ENCODE assay signal across 9 cellular contexts in the genomic region with DNA sequence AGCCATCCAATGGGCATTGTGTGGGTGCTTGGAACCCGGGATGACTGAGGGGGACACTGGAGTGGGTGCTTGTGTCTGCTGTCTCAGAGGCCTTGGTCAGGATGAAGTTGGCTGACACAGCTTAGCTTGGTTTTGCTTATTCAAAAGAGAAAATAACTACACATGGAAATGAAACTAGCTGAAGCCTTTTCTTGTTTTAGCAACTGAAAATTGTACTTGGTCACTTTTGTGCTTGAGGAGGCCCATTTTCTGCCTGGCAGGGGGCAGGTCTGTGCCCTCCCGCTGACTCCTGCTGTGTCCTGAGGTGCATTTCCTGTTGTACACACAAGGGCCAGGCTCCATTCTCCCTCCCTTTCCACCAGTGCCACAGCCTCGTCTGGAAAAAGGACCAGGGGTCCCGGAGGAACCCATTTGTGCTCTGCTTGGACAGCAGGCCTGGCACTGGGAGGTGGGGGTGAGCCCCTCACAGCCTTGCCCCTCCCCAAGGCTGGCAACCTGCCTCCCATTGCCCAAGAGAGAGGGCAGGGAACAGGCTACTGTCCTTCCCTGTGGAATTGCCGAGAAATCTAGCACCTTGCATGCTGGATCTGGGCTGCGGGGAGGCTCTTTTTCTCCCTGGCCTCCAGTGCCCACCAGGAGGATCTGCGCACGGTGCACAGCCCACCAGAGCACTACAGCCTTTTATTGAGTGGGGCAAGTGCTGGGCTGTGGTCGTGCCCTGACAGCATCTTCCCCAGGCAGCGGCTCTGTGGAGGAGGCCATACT. TPM values are rescaled to one million over a fixed set of nuclear protein-coding genes. Genes with fewer than 3 reads are reported as not detected.
DNase-seq lines count a peak whose midpoint lies in the region; ATAC-seq and TF ChIP-seq lines count a peak whose summit lies in the region.
"Had no signal": no experiment of that assay in that cellular context is flagged by ENCODE, and none has a peak within 500 bp of the region (broad histone marks: within the 10 kb centered on the region; RNA-seq: fewer than 3 reads in every experiment).

No MANE protein-coding gene starts in this region.

- peaks cover 4% of the 10 kb centered on the region for H3K4me1 Mint-ChIP-seq in activated naive CD8-positive, alpha-beta T cell treated with anti-CD3 and anti-CD28 coated beads for 36 hours

- DNase-seq in GM12865 (ENCODE audit: low read depth) = peak; percentile 86
- DNase-seq in esophagus squamous epithelium (lab: John Stamatoyannopoulos, UW) = no peak
- DNase-seq in NOMO-1 treated with dmso at 0.1 percent for 144 hours (lab: John Stamatoyannopoulos, UW; ENCODE audit: unreplicated experiment) = no peak
- DNase-seq in activated naive CD8-positive, alpha-beta T cell treated with anti-CD3 and anti-CD28 coated beads for 36 hours = no peak
- no peak for DNase-seq in RKO (ENCODE audit: low spot score)
- no peak for DNase-seq in NCI-H524 (lab: John Stamatoyannopoulos, UW)

- H3K27ac Mint-ChIP-seq in activated naive CD8-positive, alpha-beta T cell treated with anti-CD3 and anti-CD28 coated beads for 36 hours = no peak overlapping the region
- H3K27ac Mint-ChIP-seq: T-helper 1 cell treated with Interleukin-12 subunit alpha and Interleukin-12 subunit beta and Interleukin-4 antibody, amounts not matched to agents 30 μg/mL and 1 μg/mL, for 36 hours had no signal

- no peak for TF ChIP-seq POLR2A in esophagus squamous epithelium (IDR thresholded peaks at IDR 0.05)

- no peaks in the 10 kb centered on the region for H3K36me3 Mint-ChIP-seq in activated naive CD8-positive, alpha-beta T cell treated with anti-CD3 and anti-CD28 coated beads for 36 hours

- H3K9me3 Mint-ChIP-seq in activated naive CD8-positive, alpha-beta T cell treated with anti-CD3 and anti-CD28 coated beads for 36 hours = no peaks in the 10 kb centered on the region
- H3K9me3 Mint-ChIP-seq: T-helper 1 cell treated with Interleukin-12 subunit alpha and Interleukin-12 subunit beta and Interleukin-4 antibody, amounts not matched to agents 30 μg/mL and 1 μg/mL, for 36 hours had no signal

- H3K4me1 ChIP-seq in esophagus squamous epithelium = peaks cover 22 to 61% (median 42%) of the 10 kb centered on the region in 3 donors

- no peaks in the 10 kb centered on the region for H3K9me3 ChIP-seq in esophagus squamous epithelium

- H3K36me3 ChIP-seq in esophagus squamous epithelium = peaks cover 13 to 96% (median 21%) of the 10 kb centered on the region in 3 donors

- TF ChIP-seq CTCF in GM12865 (IDR thresholded peaks at IDR 0.05; ENCODE audit: insufficient read depth, low read depth, low read length, missing control alignments) = no peak
- peak in 1 of 6 experiments; percentile 3 for TF ChIP-seq CTCF in esophagus squamous epithelium (IDR thresholded peaks at IDR 0.05)

- intact Hi-C loops in esophagus squamous epithelium (cut with DNase I) = loop anchor here (10.0 kb wide), 1 partner anchor 97 kb away; a partner anchor contains a TSS

- peak overlapping the region; percentile 34 to 75 (median 56) for H3K27ac ChIP-seq in esophagus squamous epithelium

- ATAC-seq in GM19467 (IDR thresholded peaks at IDR 0.05; ENCODE audit: unreplicated experiment) (peak; percentile 48), HG03196 (IDR thresholded peaks at IDR 0.05; ENCODE audit: unreplicated experiment) (peak; percentile 52)

- H3K4me3 ChIP-seq in GM12865 (ENCODE audit: low read depth, low read length) (peak overlapping the region; percentile 27), esophagus squamous epithelium (no peak overlapping the region)

- 63 to 70% methylated on average over 4 to 5 of the region's 10 CpGs for WGBS in esophagus squamous epithelium, 2 donors

- no peaks in the 10 kb centered on the region for H3K27me3 Mint-ChIP-seq in activated naive CD8-positive, alpha-beta T cell treated with anti-CD3 and anti-CD28 coated beads for 36 hours

- no peaks in the 10 kb centered on the region for H3K27me3 ChIP-seq in esophagus squamous epithelium

- H3K4me3 Mint-ChIP-seq in activated naive CD8-positive, alpha-beta T cell treated with anti-CD3 and anti-CD28 coated beads for 36 hours = no peak overlapping the region
- H3K4me3 Mint-ChIP-seq: T-helper 1 cell treated with Interleukin-12 subunit alpha and Interleukin-12 subunit beta and Interleukin-4 antibody, amounts not matched to agents 30 μg/mL and 1 μg/mL, for 36 hours had no signal

RNA-seq across cellular contexts. Expression of a gene that starts 49.4 kb away (rescaled TPM):
- 100 to 1,000 TPM in 2 of 4 donors, 10 to 100 TPM in 2; 70.8 to 127 (median 95.6) TPM for total RNA-seq in esophagus squamous epithelium
- 10 to 100 TPM; 30.3 to 31.0 TPM for total RNA-seq in activated naive CD8-positive, alpha-beta T cell treated with anti-CD3 and anti-CD28 coated beads for 36 hours
